1 cellular context compared by ENCODE assay signal in genomic region chr16:8831450-8832382, GRCh38.
TF ChIP-seq lines count a peak whose summit lies in the region.

No MANE protein-coding gene starts in this region.

TF ChIP-seq in H1, 55 proteins besides CTCF, POLR2A, EP300 and RAD21:
- no peak for TF ChIP-seq PHF8 (conservative IDR thresholded peaks at IDR 0.05; ENCODE audit: low read depth, low read length)
- TF ChIP-seq CREB1 (IDR thresholded peaks at IDR 0.05) = no peak
- TF ChIP-seq GTF2F1 (IDR thresholded peaks at IDR 0.05; ENCODE audit: borderline replicate concordance, low read depth, low read length) = no peak; the same call in 1 of the 2 replicates
- TF ChIP-seq POU5F1 (IDR thresholded peaks at IDR 0.05; ENCODE audit: low read depth, low read length) = peak; percentile 32; the same call in 1 of the 2 replicates
- TF ChIP-seq ZNF274 (IDR thresholded peaks at IDR 0.05; ENCODE audit: borderline replicate concordance, extremely low read depth, low read length) = no peak
- TF ChIP-seq HDAC2 (IDR thresholded peaks at IDR 0.05; ENCODE audit: borderline replicate concordance in 1 of 2, low read depth in 2 of 2, low read length in 2 of 2) = 0 out of 4 replicates have a peak, but pooled peaks of 1 of the 2 experiments have one; percentile 10
- peak; percentile 68; the same call in 1 of the 2 replicates for TF ChIP-seq TBP (IDR thresholded peaks at IDR 0.05; ENCODE audit: low read depth, low read length)
- peak; percentile 68 for TF ChIP-seq YY1 (IDR thresholded peaks at IDR 0.05; ENCODE audit: low read depth, low read length)
- peak; percentile 51 for TF ChIP-seq E2F6 (IDR thresholded peaks at IDR 0.05)
- 0 out of 2 replicates have a peak, but pooled peaks have one; percentile 27 for TF ChIP-seq GABPA (IDR thresholded peaks at IDR 0.05; ENCODE audit: borderline replicate concordance, insufficient read depth, low read length)
- TF ChIP-seq TAF7 (optimal IDR thresholded peaks at IDR 0.05; ENCODE audit: borderline replicate concordance, low read depth, low read length) = peak; percentile 83
- TF ChIP-seq CHD2 (IDR thresholded peaks at IDR 0.05; ENCODE audit: low read length) = no peak
- TF ChIP-seq SIN3A (conservative IDR thresholded peaks at IDR 0.05 in 1 of 2, IDR thresholded peaks at IDR 0.05 in 1 of 2; ENCODE audit: low read depth in 1 of 2, low read length in 2 of 2) = no peak; a peak in 1 of 4 replicates
- TF ChIP-seq KDM1A (IDR thresholded peaks at IDR 0.05; ENCODE audit: borderline replicate concordance, low read length) = no peak; the same call in 1 of the 2 replicates
- peak; percentile 85 for TF ChIP-seq ASH2L (IDR thresholded peaks at IDR 0.05; ENCODE audit: low read length)
- peak; percentile 83 for TF ChIP-seq MAX (IDR thresholded peaks at IDR 0.05)
- 0 out of 2 replicates have a peak, but pooled peaks have one; percentile 10 for TF ChIP-seq TCF12 (IDR thresholded peaks at IDR 0.05; ENCODE audit: low read depth, low read length)
- peak; percentile 65; the same call in 1 of the 2 replicates for TF ChIP-seq TAF1 (IDR thresholded peaks at IDR 0.05; ENCODE audit: low read depth, low read length)
- peak; percentile 78 for TF ChIP-seq CHD7 (IDR thresholded peaks at IDR 0.05; ENCODE audit: insufficient replicate concordance, low read length)
- peak; percentile 82 for TF ChIP-seq POLR2AphosphoS5 (IDR thresholded peaks at IDR 0.05; ENCODE audit: low read depth, low read length)
- TF ChIP-seq TEAD4 (IDR thresholded peaks at IDR 0.05; ENCODE audit: low read depth, low read length) = peak; percentile 49; the same call in 1 of the 2 replicates
- no peak for TF ChIP-seq RNF2 (IDR thresholded peaks at IDR 0.05; ENCODE audit: borderline replicate concordance, low read depth, low read length, missing control alignments, poor library complexity, severe bottlenecking)
- no peak for TF ChIP-seq ATF3 (IDR thresholded peaks at IDR 0.05; ENCODE audit: insufficient read depth, low read depth, low read length)
